1 cellular context compared by ENCODE assay signal in the genomic region with DNA sequence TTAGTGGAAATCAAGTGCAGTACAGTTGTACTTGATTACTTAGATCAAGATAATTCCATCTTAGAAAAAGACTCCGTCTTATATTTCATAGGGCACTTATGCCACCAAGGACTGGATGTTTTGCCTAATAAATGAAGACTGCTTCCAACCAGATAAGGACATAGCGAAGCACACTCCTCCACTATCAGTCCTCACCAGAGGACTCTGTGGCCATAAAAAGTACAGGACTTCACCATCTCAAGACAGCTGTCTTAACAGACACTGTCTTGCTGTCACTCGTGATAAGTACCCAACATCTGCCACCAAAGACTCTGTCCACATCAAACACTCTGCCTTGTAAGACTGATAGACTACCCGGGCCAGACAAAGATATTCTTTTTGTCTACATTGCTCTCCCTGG.
TF ChIP-seq lines count a peak whose summit lies in the region.

No MANE protein-coding gene starts in this region.

TF ChIP-seq in K562, 482 proteins besides CTCF, POLR2A, EP300 and RAD21 (continued from another document and continues in another):
- TF ChIP-seq, protein P1, sequence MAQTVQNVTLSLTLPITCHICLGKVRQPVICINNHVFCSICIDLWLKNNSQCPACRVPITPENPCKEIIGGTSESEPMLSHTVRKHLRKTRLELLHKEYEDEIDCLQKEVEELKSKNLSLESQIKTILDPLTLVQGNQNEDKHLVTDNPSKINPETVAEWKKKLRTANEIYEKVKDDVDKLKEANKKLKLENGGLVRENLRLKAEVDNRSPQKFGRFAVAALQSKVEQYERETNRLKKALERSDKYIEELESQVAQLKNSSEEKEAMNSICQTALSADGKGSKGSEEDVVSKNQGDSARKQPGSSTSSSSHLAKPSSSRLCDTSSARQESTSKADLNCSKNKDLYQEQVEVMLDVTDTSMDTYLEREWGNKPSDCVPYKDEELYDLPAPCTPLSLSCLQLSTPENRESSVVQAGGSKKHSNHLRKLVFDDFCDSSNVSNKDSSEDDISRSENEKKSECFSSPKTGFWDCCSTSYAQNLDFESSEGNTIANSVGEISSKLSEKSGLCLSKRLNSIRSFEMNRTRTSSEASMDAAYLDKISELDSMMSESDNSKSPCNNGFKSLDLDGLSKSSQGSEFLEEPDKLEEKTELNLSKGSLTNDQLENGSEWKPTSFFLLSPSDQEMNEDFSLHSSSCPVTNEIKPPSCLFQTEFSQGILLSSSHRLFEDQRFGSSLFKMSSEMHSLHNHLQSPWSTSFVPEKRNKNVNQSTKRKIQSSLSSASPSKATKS (CRISPR knock-in tag; IDR thresholded peaks at IDR 0.05): no peak
- no peak for TF ChIP-seq ZNF436 (CRISPR knock-in tag; IDR thresholded peaks at IDR 0.05)
- no peak for TF ChIP-seq HNRNPH1 (optimal IDR thresholded peaks at IDR 0.05; ENCODE audit: low read depth, low read length)
- TF ChIP-seq, protein P2, sequence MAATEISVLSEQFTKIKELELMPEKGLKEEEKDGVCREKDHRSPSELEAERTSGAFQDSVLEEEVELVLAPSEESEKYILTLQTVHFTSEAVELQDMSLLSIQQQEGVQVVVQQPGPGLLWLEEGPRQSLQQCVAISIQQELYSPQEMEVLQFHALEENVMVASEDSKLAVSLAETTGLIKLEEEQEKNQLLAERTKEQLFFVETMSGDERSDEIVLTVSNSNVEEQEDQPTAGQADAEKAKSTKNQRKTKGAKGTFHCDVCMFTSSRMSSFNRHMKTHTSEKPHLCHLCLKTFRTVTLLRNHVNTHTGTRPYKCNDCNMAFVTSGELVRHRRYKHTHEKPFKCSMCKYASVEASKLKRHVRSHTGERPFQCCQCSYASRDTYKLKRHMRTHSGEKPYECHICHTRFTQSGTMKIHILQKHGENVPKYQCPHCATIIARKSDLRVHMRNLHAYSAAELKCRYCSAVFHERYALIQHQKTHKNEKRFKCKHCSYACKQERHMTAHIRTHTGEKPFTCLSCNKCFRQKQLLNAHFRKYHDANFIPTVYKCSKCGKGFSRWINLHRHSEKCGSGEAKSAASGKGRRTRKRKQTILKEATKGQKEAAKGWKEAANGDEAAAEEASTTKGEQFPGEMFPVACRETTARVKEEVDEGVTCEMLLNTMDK (IDR thresholded peaks at IDR 0.05; ENCODE audit: borderline replicate concordance, insufficient read depth, low read depth, low read length, poor library complexity, severe bottlenecking): no peak
- TF ChIP-seq, protein P3, sequence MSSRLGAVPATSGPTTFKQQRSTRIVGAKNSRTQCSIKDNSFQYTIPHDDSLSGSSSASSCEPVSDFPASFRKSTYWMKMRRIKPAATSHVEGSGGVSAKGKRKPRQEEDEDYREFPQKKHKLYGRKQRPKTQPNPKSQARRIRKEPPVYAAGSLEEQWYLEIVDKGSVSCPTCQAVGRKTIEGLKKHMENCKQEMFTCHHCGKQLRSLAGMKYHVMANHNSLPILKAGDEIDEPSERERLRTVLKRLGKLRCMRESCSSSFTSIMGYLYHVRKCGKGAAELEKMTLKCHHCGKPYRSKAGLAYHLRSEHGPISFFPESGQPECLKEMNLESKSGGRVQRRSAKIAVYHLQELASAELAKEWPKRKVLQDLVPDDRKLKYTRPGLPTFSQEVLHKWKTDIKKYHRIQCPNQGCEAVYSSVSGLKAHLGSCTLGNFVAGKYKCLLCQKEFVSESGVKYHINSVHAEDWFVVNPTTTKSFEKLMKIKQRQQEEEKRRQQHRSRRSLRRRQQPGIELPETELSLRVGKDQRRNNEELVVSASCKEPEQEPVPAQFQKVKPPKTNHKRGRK (tag; IDR thresholded peaks at IDR 0.05): no peak
- peak; percentile 90 for TF ChIP-seq ELF4 (CRISPR knock-in tag; IDR thresholded peaks at IDR 0.05)
- TF ChIP-seq ZNF780A (CRISPR knock-in tag; IDR thresholded peaks at IDR 0.05): no peak
- TF ChIP-seq KLF16 (IDR thresholded peaks at IDR 0.05): peak; percentile 65; the same call in 1 of the 2 replicates
- TF ChIP-seq PHF8 (IDR thresholded peaks at IDR 0.05; ENCODE audit: borderline replicate concordance, low read length): no peak
- 0 out of 2 replicates have a peak, but pooled peaks have one; percentile 68 for TF ChIP-seq ZBTB17 (CRISPR knock-in tag; IDR thresholded peaks at IDR 0.05)
- TF ChIP-seq ZBED1 (IDR thresholded peaks at IDR 0.05): no peak
- TF ChIP-seq, protein P4, sequence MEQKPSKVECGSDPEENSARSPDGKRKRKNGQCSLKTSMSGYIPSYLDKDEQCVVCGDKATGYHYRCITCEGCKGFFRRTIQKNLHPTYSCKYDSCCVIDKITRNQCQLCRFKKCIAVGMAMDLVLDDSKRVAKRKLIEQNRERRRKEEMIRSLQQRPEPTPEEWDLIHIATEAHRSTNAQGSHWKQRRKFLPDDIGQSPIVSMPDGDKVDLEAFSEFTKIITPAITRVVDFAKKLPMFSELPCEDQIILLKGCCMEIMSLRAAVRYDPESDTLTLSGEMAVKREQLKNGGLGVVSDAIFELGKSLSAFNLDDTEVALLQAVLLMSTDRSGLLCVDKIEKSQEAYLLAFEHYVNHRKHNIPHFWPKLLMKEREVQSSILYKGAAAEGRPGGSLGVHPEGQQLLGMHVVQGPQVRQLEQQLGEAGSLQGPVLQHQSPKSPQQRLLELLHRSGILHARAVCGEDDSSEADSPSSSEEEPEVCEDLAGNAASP (IDR thresholded peaks at IDR 0.05): no peak
- TF ChIP-seq L3MBTL2 (IDR thresholded peaks at IDR 0.05): no peak
- TF ChIP-seq, protein P5, sequence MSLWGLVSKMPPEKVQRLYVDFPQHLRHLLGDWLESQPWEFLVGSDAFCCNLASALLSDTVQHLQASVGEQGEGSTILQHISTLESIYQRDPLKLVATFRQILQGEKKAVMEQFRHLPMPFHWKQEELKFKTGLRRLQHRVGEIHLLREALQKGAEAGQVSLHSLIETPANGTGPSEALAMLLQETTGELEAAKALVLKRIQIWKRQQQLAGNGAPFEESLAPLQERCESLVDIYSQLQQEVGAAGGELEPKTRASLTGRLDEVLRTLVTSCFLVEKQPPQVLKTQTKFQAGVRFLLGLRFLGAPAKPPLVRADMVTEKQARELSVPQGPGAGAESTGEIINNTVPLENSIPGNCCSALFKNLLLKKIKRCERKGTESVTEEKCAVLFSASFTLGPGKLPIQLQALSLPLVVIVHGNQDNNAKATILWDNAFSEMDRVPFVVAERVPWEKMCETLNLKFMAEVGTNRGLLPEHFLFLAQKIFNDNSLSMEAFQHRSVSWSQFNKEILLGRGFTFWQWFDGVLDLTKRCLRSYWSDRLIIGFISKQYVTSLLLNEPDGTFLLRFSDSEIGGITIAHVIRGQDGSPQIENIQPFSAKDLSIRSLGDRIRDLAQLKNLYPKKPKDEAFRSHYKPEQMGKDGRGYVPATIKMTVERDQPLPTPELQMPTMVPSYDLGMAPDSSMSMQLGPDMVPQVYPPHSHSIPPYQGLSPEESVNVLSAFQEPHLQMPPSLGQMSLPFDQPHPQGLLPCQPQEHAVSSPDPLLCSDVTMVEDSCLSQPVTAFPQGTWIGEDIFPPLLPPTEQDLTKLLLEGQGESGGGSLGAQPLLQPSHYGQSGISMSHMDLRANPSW (CRISPR knock-in tag; IDR thresholded peaks at IDR 0.05): no peak
- TF ChIP-seq MAFF (IDR thresholded peaks at IDR 0.05; ENCODE audit: low read length): no peak
- TF ChIP-seq HMG20B (CRISPR knock-in tag; IDR thresholded peaks at IDR 0.05): no peak
- no peak for TF ChIP-seq WHSC1 (IDR thresholded peaks at IDR 0.05; ENCODE audit: low read length)
- TF ChIP-seq HMG20A (CRISPR knock-in tag; conservative IDR thresholded peaks at IDR 0.05): no peak
- TF ChIP-seq ZNF717 (CRISPR knock-in tag; IDR thresholded peaks at IDR 0.05): no peak
- no peak for TF ChIP-seq CBX2 (IDR thresholded peaks at IDR 0.05; ENCODE audit: insufficient read depth, low read length, poor library complexity, severe bottlenecking)
- TF ChIP-seq, protein P6, sequence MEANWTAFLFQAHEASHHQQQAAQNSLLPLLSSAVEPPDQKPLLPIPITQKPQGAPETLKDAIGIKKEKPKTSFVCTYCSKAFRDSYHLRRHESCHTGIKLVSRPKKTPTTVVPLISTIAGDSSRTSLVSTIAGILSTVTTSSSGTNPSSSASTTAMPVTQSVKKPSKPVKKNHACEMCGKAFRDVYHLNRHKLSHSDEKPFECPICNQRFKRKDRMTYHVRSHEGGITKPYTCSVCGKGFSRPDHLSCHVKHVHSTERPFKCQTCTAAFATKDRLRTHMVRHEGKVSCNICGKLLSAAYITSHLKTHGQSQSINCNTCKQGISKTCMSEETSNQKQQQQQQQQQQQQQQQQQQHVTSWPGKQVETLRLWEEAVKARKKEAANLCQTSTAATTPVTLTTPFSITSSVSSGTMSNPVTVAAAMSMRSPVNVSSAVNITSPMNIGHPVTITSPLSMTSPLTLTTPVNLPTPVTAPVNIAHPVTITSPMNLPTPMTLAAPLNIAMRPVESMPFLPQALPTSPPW (CRISPR knock-in tag; IDR thresholded peaks at IDR 0.05): peak; percentile 14; the same call in 1 of the 2 replicates
- TF ChIP-seq TEAD4 (IDR thresholded peaks at IDR 0.05; ENCODE audit: low read length): peak; percentile 82
- no peak for TF ChIP-seq TEAD4 (CRISPR knock-in tag; IDR thresholded peaks at IDR 0.05; ENCODE audit: borderline replicate concordance)
- TF ChIP-seq PBX2 (CRISPR knock-in tag; IDR thresholded peaks at IDR 0.05; ENCODE audit: low read depth): no peak
- TF ChIP-seq PBX2 (tag; conservative IDR thresholded peaks at IDR 0.05; ENCODE audit: low read depth): peak; percentile 66
- no peak for TF ChIP-seq ZNF224 (CRISPR knock-in tag; IDR thresholded peaks at IDR 0.05)
- TF ChIP-seq NFIX (CRISPR knock-in tag; IDR thresholded peaks at IDR 0.05; ENCODE audit: low read depth): no peak
- no peak for TF ChIP-seq PTRF (tag; IDR thresholded peaks at IDR 0.05)
- TF ChIP-seq, protein P7, sequence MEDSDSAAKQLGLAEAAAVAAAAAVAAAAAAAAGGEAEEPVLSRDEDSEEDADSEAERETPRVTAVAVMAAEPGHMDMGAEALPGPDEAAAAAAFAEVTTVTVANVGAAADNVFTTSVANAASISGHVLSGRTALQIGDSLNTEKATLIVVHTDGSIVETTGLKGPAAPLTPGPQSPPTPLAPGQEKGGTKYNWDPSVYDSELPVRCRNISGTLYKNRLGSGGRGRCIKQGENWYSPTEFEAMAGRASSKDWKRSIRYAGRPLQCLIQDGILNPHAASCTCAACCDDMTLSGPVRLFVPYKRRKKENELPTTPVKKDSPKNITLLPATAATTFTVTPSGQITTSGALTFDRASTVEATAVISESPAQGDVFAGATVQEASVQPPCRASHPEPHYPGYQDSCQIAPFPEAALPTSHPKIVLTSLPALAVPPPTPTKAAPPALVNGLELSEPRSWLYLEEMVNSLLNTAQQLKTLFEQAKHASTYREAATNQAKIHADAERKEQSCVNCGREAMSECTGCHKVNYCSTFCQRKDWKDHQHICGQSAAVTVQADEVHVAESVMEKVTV (CRISPR knock-in tag; IDR thresholded peaks at IDR 0.05): no peak
- 0 out of 2 replicates have a peak, but pooled peaks have one; percentile 36 for TF ChIP-seq ZBTB9 (CRISPR knock-in tag; IDR thresholded peaks at IDR 0.05)
- TF ChIP-seq, protein P8, sequence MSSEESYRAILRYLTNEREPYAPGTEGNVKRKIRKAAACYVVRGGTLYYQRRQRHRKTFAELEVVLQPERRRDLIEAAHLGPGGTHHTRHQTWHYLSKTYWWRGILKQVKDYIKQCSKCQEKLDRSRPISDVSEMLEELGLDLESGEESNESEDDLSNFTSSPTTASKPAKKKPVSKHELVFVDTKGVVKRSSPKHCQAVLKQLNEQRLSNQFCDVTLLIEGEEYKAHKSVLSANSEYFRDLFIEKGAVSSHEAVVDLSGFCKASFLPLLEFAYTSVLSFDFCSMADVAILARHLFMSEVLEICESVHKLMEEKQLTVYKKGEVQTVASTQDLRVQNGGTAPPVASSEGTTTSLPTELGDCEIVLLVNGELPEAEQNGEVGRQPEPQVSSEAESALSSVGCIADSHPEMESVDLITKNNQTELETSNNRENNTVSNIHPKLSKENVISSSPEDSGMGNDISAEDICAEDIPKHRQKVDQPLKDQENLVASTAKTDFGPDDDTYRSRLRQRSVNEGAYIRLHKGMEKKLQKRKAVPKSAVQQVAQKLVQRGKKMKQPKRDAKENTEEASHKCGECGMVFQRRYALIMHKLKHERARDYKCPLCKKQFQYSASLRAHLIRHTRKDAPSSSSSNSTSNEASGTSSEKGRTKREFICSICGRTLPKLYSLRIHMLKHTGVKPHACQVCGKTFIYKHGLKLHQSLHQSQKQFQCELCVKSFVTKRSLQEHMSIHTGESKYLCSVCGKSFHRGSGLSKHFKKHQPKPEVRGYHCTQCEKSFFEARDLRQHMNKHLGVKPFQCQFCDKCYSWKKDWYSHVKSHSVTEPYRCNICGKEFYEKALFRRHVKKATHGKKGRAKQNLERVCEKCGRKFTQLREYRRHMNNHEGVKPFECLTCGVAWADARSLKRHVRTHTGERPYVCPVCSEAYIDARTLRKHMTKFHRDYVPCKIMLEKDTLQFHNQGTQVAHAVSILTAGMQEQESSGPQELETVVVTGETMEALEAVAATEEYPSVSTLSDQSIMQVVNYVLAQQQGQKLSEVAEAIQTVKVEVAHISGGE (CRISPR knock-in tag; IDR thresholded peaks at IDR 0.05): no peak
- TF ChIP-seq ADNP (tag; IDR thresholded peaks at IDR 0.05): no peak
- TF ChIP-seq MAZ (CRISPR knock-in tag; conservative IDR thresholded peaks at IDR 0.05 in 1 of 2, IDR thresholded peaks at IDR 0.05 in 1 of 2): 0 out of 4 replicates have a peak, but pooled peaks of 1 of the 2 experiments have one; percentile 54
- peak; percentile 92 for TF ChIP-seq DMBX1 (CRISPR knock-in tag; IDR thresholded peaks at IDR 0.05; ENCODE audit: borderline replicate concordance)
- no peak for TF ChIP-seq JUND (IDR thresholded peaks at IDR 0.05; ENCODE audit: borderline replicate concordance, low read depth, low read length)
- no peak for TF ChIP-seq JUND (tag; IDR thresholded peaks at IDR 0.05; ENCODE audit: borderline replicate concordance, low read depth, low read length)
